In the genomic region with DNA sequence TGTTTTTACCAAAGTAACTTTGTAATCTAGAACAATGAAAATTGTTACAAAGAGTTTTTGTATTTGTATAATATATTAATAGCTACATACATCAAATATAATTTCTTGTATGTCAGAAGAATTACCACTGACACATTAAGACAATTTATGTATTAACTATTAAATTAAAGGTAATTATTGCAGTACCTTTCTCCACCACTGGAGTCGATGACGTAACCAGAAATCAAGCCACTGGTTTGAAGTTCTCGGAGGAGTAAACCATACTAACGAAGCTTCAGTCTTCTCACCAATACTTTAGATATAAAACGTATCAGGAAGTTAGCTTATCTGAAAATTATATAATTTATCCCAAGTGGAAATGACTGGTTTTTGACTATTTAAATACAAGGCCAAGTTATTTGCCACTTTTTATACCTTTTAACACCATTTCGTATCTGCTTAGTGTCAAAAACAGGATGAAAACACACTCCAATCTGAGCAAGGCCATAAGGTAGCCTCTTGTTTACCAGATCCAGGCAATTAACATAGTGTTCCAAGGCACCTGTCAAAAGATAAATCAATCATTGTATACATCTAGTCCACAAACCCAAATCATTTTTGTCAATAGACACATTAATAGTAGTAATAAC, we compare ENCODE assay signal across 1 cellular context.
TF ChIP-seq lines count a peak whose summit lies in the region.

No MANE protein-coding gene starts in this region.

TF ChIP-seq in GM12878, 131 proteins besides CTCF, POLR2A, EP300 and RAD21:
- TF ChIP-seq, protein P1, sequence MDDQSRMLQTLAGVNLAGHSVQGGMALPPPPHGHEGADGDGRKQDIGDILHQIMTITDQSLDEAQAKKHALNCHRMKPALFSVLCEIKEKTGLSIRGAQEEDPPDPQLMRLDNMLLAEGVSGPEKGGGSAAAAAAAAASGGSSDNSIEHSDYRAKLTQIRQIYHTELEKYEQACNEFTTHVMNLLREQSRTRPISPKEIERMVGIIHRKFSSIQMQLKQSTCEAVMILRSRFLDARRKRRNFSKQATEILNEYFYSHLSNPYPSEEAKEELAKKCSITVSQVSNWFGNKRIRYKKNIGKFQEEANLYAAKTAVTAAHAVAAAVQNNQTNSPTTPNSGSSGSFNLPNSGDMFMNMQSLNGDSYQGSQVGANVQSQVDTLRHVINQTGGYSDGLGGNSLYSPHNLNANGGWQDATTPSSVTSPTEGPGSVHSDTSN (IDR thresholded peaks at IDR 0.05; ENCODE audit: insufficient replicate concordance, low read depth, low read length): no peak
- TF ChIP-seq, protein P2, sequence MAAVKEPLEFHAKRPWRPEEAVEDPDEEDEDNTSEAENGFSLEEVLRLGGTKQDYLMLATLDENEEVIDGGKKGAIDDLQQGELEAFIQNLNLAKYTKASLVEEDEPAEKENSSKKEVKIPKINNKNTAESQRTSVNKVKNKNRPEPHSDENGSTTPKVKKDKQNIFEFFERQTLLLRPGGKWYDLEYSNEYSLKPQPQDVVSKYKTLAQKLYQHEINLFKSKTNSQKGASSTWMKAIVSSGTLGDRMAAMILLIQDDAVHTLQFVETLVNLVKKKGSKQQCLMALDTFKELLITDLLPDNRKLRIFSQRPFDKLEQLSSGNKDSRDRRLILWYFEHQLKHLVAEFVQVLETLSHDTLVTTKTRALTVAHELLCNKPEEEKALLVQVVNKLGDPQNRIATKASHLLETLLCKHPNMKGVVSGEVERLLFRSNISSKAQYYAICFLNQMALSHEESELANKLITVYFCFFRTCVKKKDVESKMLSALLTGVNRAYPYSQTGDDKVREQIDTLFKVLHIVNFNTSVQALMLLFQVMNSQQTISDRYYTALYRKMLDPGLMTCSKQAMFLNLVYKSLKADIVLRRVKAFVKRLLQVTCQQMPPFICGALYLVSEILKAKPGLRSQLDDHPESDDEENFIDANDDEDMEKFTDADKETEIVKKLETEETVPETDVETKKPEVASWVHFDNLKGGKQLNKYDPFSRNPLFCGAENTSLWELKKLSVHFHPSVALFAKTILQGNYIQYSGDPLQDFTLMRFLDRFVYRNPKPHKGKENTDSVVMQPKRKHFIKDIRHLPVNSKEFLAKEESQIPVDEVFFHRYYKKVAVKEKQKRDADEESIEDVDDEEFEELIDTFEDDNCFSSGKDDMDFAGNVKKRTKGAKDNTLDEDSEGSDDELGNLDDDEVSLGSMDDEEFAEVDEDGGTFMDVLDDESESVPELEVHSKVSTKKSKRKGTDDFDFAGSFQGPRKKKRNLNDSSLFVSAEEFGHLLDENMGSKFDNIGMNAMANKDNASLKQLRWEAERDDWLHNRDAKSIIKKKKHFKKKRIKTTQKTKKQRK (IDR thresholded peaks at IDR 0.05; ENCODE audit: low read depth, low read length): no peak
- TF ChIP-seq ESRRA (IDR thresholded peaks at IDR 0.05; ENCODE audit: low read length): no peak
- no peak for TF ChIP-seq IRF4 (IDR thresholded peaks at IDR 0.05; ENCODE audit: low read depth, low read length)
- no peak for TF ChIP-seq STAT1 (conservative IDR thresholded peaks at IDR 0.05)
- no peak for TF ChIP-seq NFYA (IDR thresholded peaks at IDR 0.05; ENCODE audit: borderline replicate concordance, low read depth, low read length)
- TF ChIP-seq, protein P3, sequence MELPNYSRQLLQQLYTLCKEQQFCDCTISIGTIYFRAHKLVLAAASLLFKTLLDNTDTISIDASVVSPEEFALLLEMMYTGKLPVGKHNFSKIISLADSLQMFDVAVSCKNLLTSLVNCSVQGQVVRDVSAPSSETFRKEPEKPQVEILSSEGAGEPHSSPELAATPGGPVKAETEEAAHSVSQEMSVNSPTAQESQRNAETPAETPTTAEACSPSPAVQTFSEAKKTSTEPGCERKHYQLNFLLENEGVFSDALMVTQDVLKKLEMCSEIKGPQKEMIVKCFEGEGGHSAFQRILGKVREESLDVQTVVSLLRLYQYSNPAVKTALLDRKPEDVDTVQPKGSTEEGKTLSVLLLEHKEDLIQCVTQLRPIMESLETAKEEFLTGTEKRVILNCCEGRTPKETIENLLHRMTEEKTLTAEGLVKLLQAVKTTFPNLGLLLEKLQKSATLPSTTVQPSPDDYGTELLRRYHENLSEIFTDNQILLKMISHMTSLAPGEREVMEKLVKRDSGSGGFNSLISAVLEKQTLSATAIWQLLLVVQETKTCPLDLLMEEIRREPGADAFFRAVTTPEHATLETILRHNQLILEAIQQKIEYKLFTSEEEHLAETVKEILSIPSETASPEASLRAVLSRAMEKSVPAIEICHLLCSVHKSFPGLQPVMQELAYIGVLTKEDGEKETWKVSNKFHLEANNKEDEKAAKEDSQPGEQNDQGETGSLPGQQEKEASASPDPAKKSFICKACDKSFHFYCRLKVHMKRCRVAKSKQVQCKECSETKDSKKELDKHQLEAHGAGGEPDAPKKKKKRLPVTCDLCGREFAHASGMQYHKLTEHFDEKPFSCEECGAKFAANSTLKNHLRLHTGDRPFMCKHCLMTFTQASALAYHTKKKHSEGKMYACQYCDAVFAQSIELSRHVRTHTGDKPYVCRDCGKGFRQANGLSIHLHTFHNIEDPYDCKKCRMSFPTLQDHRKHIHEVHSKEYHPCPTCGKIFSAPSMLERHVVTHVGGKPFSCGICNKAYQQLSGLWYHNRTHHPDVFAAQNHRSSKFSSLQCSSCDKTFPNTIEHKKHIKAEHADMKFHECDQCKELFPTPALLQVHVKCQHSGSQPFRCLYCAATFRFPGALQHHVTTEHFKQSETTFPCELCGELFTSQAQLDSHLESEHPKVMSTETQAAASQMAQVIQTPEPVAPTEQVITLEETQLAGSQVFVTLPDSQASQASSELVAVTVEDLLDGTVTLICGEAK (IDR thresholded peaks at IDR 0.05; ENCODE audit: borderline replicate concordance): no peak
- TF ChIP-seq CREB1 (IDR thresholded peaks at IDR 0.05; ENCODE audit: low read depth): peak; percentile 80
- TF ChIP-seq, protein P4, sequence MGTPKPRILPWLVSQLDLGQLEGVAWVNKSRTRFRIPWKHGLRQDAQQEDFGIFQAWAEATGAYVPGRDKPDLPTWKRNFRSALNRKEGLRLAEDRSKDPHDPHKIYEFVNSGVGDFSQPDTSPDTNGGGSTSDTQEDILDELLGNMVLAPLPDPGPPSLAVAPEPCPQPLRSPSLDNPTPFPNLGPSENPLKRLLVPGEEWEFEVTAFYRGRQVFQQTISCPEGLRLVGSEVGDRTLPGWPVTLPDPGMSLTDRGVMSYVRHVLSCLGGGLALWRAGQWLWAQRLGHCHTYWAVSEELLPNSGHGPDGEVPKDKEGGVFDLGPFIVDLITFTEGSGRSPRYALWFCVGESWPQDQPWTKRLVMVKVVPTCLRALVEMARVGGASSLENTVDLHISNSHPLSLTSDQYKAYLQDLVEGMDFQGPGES (IDR thresholded peaks at IDR 0.05): no peak
- TF ChIP-seq MXI1 (IDR thresholded peaks at IDR 0.05; ENCODE audit: low read depth, low read length): no peak
- TF ChIP-seq CBX3 (IDR thresholded peaks at IDR 0.05; ENCODE audit: borderline replicate concordance, low read depth): no peak
- no peak for TF ChIP-seq NFIC (IDR thresholded peaks at IDR 0.05; ENCODE audit: low read depth, low read length)
- no peak for TF ChIP-seq ZNF217 (IDR thresholded peaks at IDR 0.05)
- TF ChIP-seq JUNB (IDR thresholded peaks at IDR 0.05): 0 out of 2 replicates have a peak, but pooled peaks have one; percentile 32
- TF ChIP-seq DPF2 (IDR thresholded peaks at IDR 0.05): no peak
- TF ChIP-seq, protein P5, sequence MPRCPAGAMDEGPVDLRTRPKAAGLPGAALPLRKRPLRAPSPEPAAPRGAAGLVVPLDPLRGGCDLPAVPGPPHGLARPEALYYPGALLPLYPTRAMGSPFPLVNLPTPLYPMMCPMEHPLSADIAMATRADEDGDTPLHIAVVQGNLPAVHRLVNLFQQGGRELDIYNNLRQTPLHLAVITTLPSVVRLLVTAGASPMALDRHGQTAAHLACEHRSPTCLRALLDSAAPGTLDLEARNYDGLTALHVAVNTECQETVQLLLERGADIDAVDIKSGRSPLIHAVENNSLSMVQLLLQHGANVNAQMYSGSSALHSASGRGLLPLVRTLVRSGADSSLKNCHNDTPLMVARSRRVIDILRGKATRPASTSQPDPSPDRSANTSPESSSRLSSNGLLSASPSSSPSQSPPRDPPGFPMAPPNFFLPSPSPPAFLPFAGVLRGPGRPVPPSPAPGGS (IDR thresholded peaks at IDR 0.05; ENCODE audit: borderline replicate concordance, insufficient read depth, low read depth, low read length, poor library complexity, severe bottlenecking): no peak
- TF ChIP-seq NBN (IDR thresholded peaks at IDR 0.05): no peak
- TF ChIP-seq CREM (IDR thresholded peaks at IDR 0.05; ENCODE audit: low read depth): peak; percentile 84
- TF ChIP-seq, protein P6, sequence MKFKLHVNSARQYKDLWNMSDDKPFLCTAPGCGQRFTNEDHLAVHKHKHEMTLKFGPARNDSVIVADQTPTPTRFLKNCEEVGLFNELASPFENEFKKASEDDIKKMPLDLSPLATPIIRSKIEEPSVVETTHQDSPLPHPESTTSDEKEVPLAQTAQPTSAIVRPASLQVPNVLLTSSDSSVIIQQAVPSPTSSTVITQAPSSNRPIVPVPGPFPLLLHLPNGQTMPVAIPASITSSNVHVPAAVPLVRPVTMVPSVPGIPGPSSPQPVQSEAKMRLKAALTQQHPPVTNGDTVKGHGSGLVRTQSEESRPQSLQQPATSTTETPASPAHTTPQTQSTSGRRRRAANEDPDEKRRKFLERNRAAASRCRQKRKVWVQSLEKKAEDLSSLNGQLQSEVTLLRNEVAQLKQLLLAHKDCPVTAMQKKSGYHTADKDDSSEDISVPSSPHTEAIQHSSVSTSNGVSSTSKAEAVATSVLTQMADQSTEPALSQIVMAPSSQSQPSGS (IDR thresholded peaks at IDR 0.05; ENCODE audit: low read length): peak; percentile 93
- peak; percentile 97 for TF ChIP-seq ATF7 (IDR thresholded peaks at IDR 0.05; ENCODE audit: low read depth)
- TF ChIP-seq, protein P7, sequence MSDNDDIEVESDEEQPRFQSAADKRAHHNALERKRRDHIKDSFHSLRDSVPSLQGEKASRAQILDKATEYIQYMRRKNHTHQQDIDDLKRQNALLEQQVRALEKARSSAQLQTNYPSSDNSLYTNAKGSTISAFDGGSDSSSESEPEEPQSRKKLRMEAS (IDR thresholded peaks at IDR 0.05; ENCODE audit: low read depth, low read length): no peak
- no peak for TF ChIP-seq RELA (IDR thresholded peaks at IDR 0.05; ENCODE audit: borderline replicate concordance, partially characterized antibody)
- peak; percentile 17; the same call in 1 of the 2 replicates for TF ChIP-seq RUNX3 (IDR thresholded peaks at IDR 0.05; ENCODE audit: low read length)
